Comparison of ENCODE assay signal across 10 cellular contexts in the genomic region with DNA sequence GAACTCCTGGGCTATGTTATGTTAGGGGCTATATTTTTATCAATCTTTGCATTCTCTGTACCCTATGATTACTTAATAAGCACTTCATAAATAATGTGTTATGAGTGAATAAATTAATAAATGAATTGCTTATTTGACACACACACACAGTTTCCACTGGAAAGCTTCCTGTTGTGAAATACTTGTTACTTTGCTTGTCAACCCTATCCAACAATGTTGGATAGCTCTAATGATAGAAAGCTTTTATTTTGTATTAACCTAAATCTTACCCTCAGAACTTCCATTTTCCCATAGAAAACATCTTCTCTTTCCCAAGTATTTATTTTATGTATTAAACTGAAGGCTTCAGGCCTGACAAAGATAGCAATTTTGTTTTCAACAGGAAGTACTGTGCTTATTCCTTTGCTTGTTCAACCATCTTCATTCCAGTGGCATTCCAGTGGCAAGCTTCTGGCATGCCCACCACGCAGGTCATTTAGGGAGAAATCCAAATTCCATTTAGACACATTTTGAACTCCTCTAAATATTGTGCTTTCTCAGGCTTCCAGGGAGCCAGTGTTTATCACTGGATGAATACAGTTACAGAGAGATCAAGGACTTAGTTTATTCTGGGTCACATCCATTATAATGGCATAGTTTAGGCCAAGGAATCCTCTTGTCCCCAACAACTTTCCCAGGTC.
DNase-seq lines count a peak whose midpoint lies in the region; TF ChIP-seq lines count a peak whose summit lies in the region.
"Had no signal": no experiment of that assay in that cellular context is flagged by ENCODE, and none has a peak within 500 bp of the region (broad histone marks: within the 10 kb centered on the region; RNA-seq: fewer than 3 reads in every experiment).

No MANE protein-coding gene starts in this region.

- H3K4me1 ChIP-seq in ascending aorta, result peaks cover 3 to 29% of the 10 kb centered on the region in 2 donors

- H3K36me3 ChIP-seq in ascending aorta, result no peaks in the 10 kb centered on the region

- H3K4me3 ChIP-seq in ascending aorta, result no peak overlapping the region

- intact Hi-C loops in ascending aorta (cut with DNase I), result loop anchor here (1.0 to 2.0 kb wide), 2 partner anchors 19 kb away; no protein-coding TSS in a partner anchor

- peak overlapping the region; percentile 35 to 37 for H3K27ac ChIP-seq in ascending aorta

- H3K9me3 ChIP-seq in ascending aorta, result no peaks in the 10 kb centered on the region

- H3K27me3 ChIP-seq in ascending aorta, result no peaks in the 10 kb centered on the region

- no peak for TF ChIP-seq CTCF in ascending aorta (IDR thresholded peaks at IDR 0.05)

- peak; percentile 97 for DNase-seq in EH (ENCODE audit: low read depth)
- DNase-seq in ascending aorta (ENCODE audit: low spot score in 2 of 2), result no peak
- DNase-seq in foreskin melanocyte, result peak; percentile 65
- DNase-seq in renal cortical epithelial cell (ENCODE audit: low read depth), result peak; percentile 92
- no peak for DNase-seq in activated CD4-positive, CD25-positive, alpha-beta regulatory T cell treated with anti-CD3 and anti-CD28 coated beads, Interleukin-2, amount 50 U/mL, for 72 hours
- DNase-seq in epidermal melanocyte (ENCODE audit: insufficient read length, low spot score), result no peak
- DNase-seq in activated T-cell treated with anti-CD3 and anti-CD28 coated beads, Interleukin-2, amount 50 U/mL, for 1 hour, result no peak
- DNase-seq in GF-D8 (lab: John Stamatoyannopoulos, UW), result no peak
- DNase-seq: activated CD4-positive, alpha-beta T cell treated with anti-CD3 and anti-CD28 coated beads, Interleukin-2, amount 50 U/mL, for 4 hours; posterior cingulate gyrus had no signal

Comparison
In these comparisons a context has a peak if more than half of its experiments do, and no peak if none do; other contexts are left out.
1. DNase-seq: peak in EH (single experiment), foreskin melanocyte (single experiment) and renal cortical epithelial cell (single experiment); none in ascending aorta (0 of 2), activated CD4-positive, CD25-positive, alpha-beta regulatory T cell treated with anti-CD3 and anti-CD28 coated beads, Interleukin-2, amount 50 U/mL, for 72 hours (single experiment), epidermal melanocyte (single experiment), activated T-cell treated with anti-CD3 and anti-CD28 coated beads, Interleukin-2, amount 50 U/mL, for 1 hour (single experiment) and GF-D8 (single experiment).